18 cellular contexts compared by ENCODE assay signal in the genomic region with DNA sequence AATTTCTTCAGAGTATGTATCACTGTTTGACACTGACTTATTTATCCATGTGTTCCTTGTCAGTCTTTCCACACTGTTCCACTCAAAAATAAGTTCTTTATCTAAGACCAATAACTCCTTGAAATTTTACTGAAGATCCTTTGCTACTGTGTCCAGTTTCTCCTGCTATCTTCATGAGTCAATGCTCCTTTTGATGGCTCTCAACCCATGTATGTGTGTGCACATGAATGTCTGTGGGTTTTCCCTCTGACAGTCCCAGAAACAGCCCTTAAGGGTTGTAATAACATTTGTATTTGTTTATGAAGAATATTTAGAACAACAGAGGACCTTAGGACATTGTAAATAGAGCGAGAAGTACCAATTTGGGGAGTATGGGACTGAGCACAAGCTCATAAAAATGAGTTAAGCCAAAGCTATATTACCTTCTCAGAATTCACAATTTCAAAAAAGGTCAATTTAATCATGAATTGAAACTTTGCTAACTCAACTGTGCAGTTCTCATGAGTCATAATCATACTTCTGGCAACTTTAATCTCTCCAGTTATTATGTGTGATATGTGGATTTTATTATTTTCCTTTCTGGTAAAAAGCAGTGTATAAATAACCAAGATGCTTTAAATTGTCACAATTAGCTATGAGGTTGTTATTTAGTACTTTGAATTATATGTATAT.
"Had no signal": no experiment of that assay in that cellular context is flagged by ENCODE, and none has a peak within 500 bp of the region (broad histone marks: within the 10 kb centered on the region; RNA-seq: fewer than 3 reads in every experiment).

No MANE protein-coding gene starts in this region.

- H3K4me1 ChIP-seq: stomach, upper lobe of right lung had no signal

- H3K27ac ChIP-seq: stomach, thoracic aorta, upper lobe of right lung had no signal

- H3K36me3 ChIP-seq: stomach, thoracic aorta, upper lobe of right lung had no signal

- H3K27me3 ChIP-seq: stomach, upper lobe of right lung had no signal

- H3K9me3 ChIP-seq: stomach, thoracic aorta, upper lobe of right lung had no signal

- ATAC-seq: effector memory CD8-positive, alpha-beta T cell; left colon; upper lobe of right lung had no signal

- FAIRE-seq: astrocyte, bronchial epithelial cell had no signal

- H3K4me3 ChIP-seq: stomach, thoracic aorta, upper lobe of right lung had no signal

- DNase-seq: activated CD4-positive, alpha-beta T cell treated with anti-CD3 and anti-CD28 coated beads for 1 hour; activated CD4-positive, alpha-beta T cell treated with anti-CD3 and anti-CD28 coated beads, Interleukin-2, amount 50 U/mL, for 4 hours; activated naive CD4-positive, alpha-beta T cell treated with Interleukin-2 at 50 U/mL for 16 hours; activated T-cell treated with anti-CD3 and anti-CD28 coated beads for 4 hours; dermis blood vessel endothelial cell; effector memory CD8-positive, alpha-beta T cell; foreskin melanocyte; head of caudate nucleus; immature natural killer cell; left colon; stimulated activated CD4-positive, alpha-beta T cell treated with anti-CD3 and anti-CD28 coated beads, Interleukin-12 subunit alpha, Interleukin-12 subunit beta, amount 100 ng/mL, for 4 hours; stimulated activated CD4-positive, alpha-beta T cell treated with anti-CD3 and anti-CD28 coated beads, Interleukin-2, amount 100 ng/mL, for 24 hours; stomach; T-helper 9 cell; upper lobe of right lung had no signal
